Comparison of ENCODE assay signal across 18 cellular contexts in the genomic region with DNA sequence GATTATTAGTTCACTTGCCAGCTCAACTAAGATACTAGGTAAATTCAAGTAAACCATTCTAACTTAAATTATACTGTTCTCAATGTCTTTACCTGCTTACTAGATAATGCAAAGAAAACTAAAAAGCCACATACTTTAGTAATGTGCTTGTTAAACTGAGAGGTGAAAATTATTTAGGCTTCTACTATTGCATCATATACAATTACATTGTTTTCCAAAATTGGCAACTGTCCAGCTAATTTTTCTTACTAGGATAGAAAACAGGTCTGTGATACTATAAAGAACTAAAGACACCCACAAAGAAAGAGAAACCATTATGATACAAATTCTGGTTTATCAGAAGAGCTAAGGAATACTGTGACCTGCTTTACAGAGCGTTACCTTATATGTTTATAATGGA. TPM values are rescaled to one million over a fixed set of nuclear protein-coding genes. Genes with fewer than 3 reads are reported as not detected.
DNase-seq lines count a peak whose midpoint lies in the region; ATAC-seq and TF ChIP-seq lines count a peak whose summit lies in the region.
"Had no signal": no experiment of that assay in that cellular context is flagged by ENCODE, and none has a peak within 500 bp of the region (broad histone marks: within the 10 kb centered on the region; RNA-seq: fewer than 3 reads in every experiment).

No MANE protein-coding gene starts in this region.

- POLR2A ChIA-PET in IMR-90 (lab: Charles Lee; ENCODE audit: unreplicated experiment), result no interaction called here

- H3K36me3 ChIP-seq in IMR-90 (ENCODE audit: control insufficient read depth, insufficient read depth, low read length), result peaks cover 12% of the 10 kb centered on the region

- no peak for TF ChIP-seq POLR2A in IMR-90 (IDR thresholded peaks at IDR 0.05; ENCODE audit: low read depth, low read length)

- no peak overlapping the region for H2BK15ac ChIP-seq in IMR-90 (ENCODE audit: low read depth, low read length)

- BruUV-seq in IMR-90 (replicated peaks; lab: Mats Ljungman, UMichigan), result no TSS peak

- H3K18ac ChIP-seq in IMR-90 (ENCODE audit: low read depth, low read length), result no peak overlapping the region

- peak; percentile 31 for DNase-seq in NCI-H2171 treated with DMSO at 0.1 percent for 48 hours (lab: John Stamatoyannopoulos, UW)
- DNase-seq in NCI-H2171 (lab: John Stamatoyannopoulos, UW), result no peak
- DNase-seq in IMR-90, result no peak
- DNase-seq in dermis microvascular lymphatic vessel endothelial cell (ENCODE audit: low read depth in 2 of 2), result peak; percentile 14 to 53
- DNase-seq in T-helper 9 cell, result no peak
- no peak for DNase-seq in epidermal melanocyte (ENCODE audit: insufficient read length, low spot score)
- DNase-seq: CD8-positive, alpha-beta memory T cell; DND-41; NCI-H1105 treated with DMSO at 0.1 percent for 48 hours; NCI-H1694 treated with DMSO at 0.1 percent for 48 hours; NCI-H226; NCI-H524 treated with DMSO at 0.1 percent for 48 hours; PC-9; SJCRH30 had no signal

- H3K56ac ChIP-seq in IMR-90 (ENCODE audit: extremely low read depth, insufficient read depth, low read length), result no peak overlapping the region

- H2BK5ac ChIP-seq in IMR-90 (ENCODE audit: low read depth, low read length, poor library complexity, severe bottlenecking), result no peak overlapping the region

- no peak for TF ChIP-seq CTCF in IMR-90 (conservative IDR thresholded peaks at IDR 0.05; ENCODE audit: low read depth, low read length)
- no peak for TF ChIP-seq CTCF in VCaP (conservative IDR thresholded peaks at IDR 0.05)

- H3K27ac ChIP-seq in IMR-90 (ENCODE audit: insufficient read depth, low read length) (no peak overlapping the region), VCaP (peak overlapping the region; percentile 44)
- H3K27ac ChIP-seq: BLaER1 treated with 17β-estradiol and CSF1 and Interleukin-3, amounts not matched to agents 10 nM and 100 nM; PC-9; SJCRH30 had no signal

- no peak overlapping the region for H3K4me3 ChIP-seq in IMR-90 (ENCODE audit: insufficient read depth, low read depth, low read length)
- H3K4me3 ChIP-seq: BLaER1 treated with 17β-estradiol and CSF1 and Interleukin-3, amounts not matched to agents 10 nM and 100 nM; PC-9; SJCRH30 had no signal

- ATAC-seq in IMR-90 (ENCODE audit: low read depth) (no peak), GM21717 (IDR thresholded peaks at IDR 0.05; ENCODE audit: unreplicated experiment) (no peak)

- no peaks in the 10 kb centered on the region for H3K4me1 ChIP-seq in IMR-90 (ENCODE audit: control insufficient read depth, insufficient read depth, low read length)
- H3K4me1 ChIP-seq: SJCRH30 had no signal

- no peak overlapping the region for H2AK5ac ChIP-seq in IMR-90 (ENCODE audit: low read depth, low read length)

- H3K9ac ChIP-seq in IMR-90 (ENCODE audit: low read depth, low read length), result no peak overlapping the region
- H3K9ac ChIP-seq: BLaER1 treated with 17β-estradiol and CSF1 and Interleukin-3, amounts not matched to agents 10 nM and 100 nM had no signal

- H3K79me1 ChIP-seq in IMR-90 (ENCODE audit: low read depth in 1 of 2, low read length in 2 of 2), result peaks cover 0 to 7% of the 10 kb centered on the region in 2 experiments; a peak in 1 of 4 replicates

- H3K4me2 ChIP-seq in IMR-90 (ENCODE audit: low read depth, low read length), result no peak overlapping the region
- H3K4me2 ChIP-seq: BLaER1 treated with 17β-estradiol and CSF1 and Interleukin-3, amounts not matched to agents 10 nM and 100 nM; PC-9 had no signal

- H2BK20ac ChIP-seq in IMR-90 (ENCODE audit: low read depth, low read length), result no peak overlapping the region

- H4K91ac ChIP-seq in IMR-90 (ENCODE audit: insufficient read depth, low read depth, low read length), result no peak overlapping the region

- peaks cover 4% of the 10 kb centered on the region; the same call in 1 of the 2 replicates for H3K9me1 ChIP-seq in IMR-90 (ENCODE audit: insufficient read depth, low read length)

- H2BK120ac ChIP-seq in IMR-90 (ENCODE audit: low read depth, low read length), result no peak overlapping the region

- H2AK9ac ChIP-seq in IMR-90 (replicated peaks; ENCODE audit: low read depth, low read length, poor library complexity), result no peak overlapping the region

- no peak for TF ChIP-seq RAD21 in IMR-90 (IDR thresholded peaks at IDR 0.05; ENCODE audit: low read length)

- CTCF ChIA-PET in IMR-90 (lab: Yijun Ruan, JAX), result no interaction called here

- H4K20me1 ChIP-seq in IMR-90 (ENCODE audit: insufficient read depth, low read length), result no peaks in the 10 kb centered on the region
- H4K20me1 ChIP-seq: BLaER1 treated with 17β-estradiol and CSF1 and Interleukin-3, amounts not matched to agents 10 nM and 100 nM had no signal

- no peak overlapping the region for H3K14ac ChIP-seq in IMR-90 (replicated peaks; ENCODE audit: low read depth, low read length)

- in situ Hi-C loops in IMR-90 (cut with MboI; ENCODE audit: low sequenced_read_pairs), result no loop called here

- H3K9me3 ChIP-seq in IMR-90 (ENCODE audit: control insufficient read depth, insufficient read depth, low read length), result no peaks in the 10 kb centered on the region
- H3K9me3 ChIP-seq: BLaER1 treated with 17β-estradiol and CSF1 and Interleukin-3, amounts not matched to agents 10 nM and 100 nM; SJCRH30 had no signal

- no peak overlapping the region for H4K5ac ChIP-seq in IMR-90 (ENCODE audit: low read depth, low read length)

- H2AFZ ChIP-seq in IMR-90 (replicated peaks; ENCODE audit: low read length, poor library complexity), result no peak overlapping the region
- H2AFZ ChIP-seq: PC-9 had no signal

- dilution Hi-C loops in IMR-90 (cut with HindIII; ENCODE audit: low sequenced_read_pairs, unreplicated experiment), result no loop called here

- WGBS in IMR-90 (ENCODE audit: extremely low coverage in 2 of 2, insufficient read length in 1 of 2), 2 experiments, result no CpG with 5 or more reads among the region's 1 CpG

- no peak overlapping the region for H3K4ac ChIP-seq in IMR-90 (ENCODE audit: low read depth, low read length)

- no peaks in the 10 kb centered on the region for H3K27me3 ChIP-seq in IMR-90 (ENCODE audit: control insufficient read depth, insufficient read depth, low read length)
- H3K27me3 ChIP-seq: BLaER1 treated with 17β-estradiol and CSF1 and Interleukin-3, amounts not matched to agents 10 nM and 100 nM; SJCRH30 had no signal

- no peak overlapping the region for H3K23ac ChIP-seq in IMR-90 (ENCODE audit: low read depth, low read length)

- intact Hi-C loops in IMR-90 (cut with micrococcal nuclease), result no loop called here

- H4K8ac ChIP-seq in IMR-90 (ENCODE audit: low read depth in 2 of 2, low read length in 2 of 2), result no peak overlapping the region

TF ChIP-seq in IMR-90, 13 proteins besides CTCF, POLR2A, EP300 and RAD21:
- no peak for TF ChIP-seq MAZ (IDR thresholded peaks at IDR 0.05; ENCODE audit: borderline replicate concordance, low read depth, low read length)
- TF ChIP-seq CEBPB (IDR thresholded peaks at IDR 0.05; ENCODE audit: low read depth, low read length), result peak; percentile 77
- no peak for TF ChIP-seq MXI1 (IDR thresholded peaks at IDR 0.05; ENCODE audit: borderline replicate concordance, low read depth, low read length)
- no peak for TF ChIP-seq CHD1 (IDR thresholded peaks at IDR 0.05; ENCODE audit: low read depth, low read length)
- no peak for TF ChIP-seq FOS (IDR thresholded peaks at IDR 0.05; ENCODE audit: low read depth, low read length)

RNA-seq across cellular contexts. Expression of a gene that starts 45.6 kb away (rescaled TPM):
- total RNA-seq in IMR-90 (2012; rRNA removed) (under 0.01 TPM in 2 replicates), dermis microvascular lymphatic vessel endothelial cell (0.13 and 0.25 TPM in 2 replicates)
- polyA plus RNA-seq in IMR-90 (2012; rRNA removed), result 0.15 and 0.19 TPM in 2 replicates
- polyA plus RNA-seq in IMR-90 (2012; cell fraction: cytosol; rRNA removed), result 0.02 and 0.04 TPM in 2 replicates
- 0.74 and 2.3 TPM in 2 replicates for polyA plus RNA-seq in IMR-90 (2012; cell fraction: nucleus; rRNA removed; ENCODE audit: low replicate concordance)
- total RNA-seq: H4 had no signal

RNA-seq across cellular contexts. Expression of a gene that starts 59.1 kb away (rescaled TPM):
- 120 and 171 TPM in 2 replicates for total RNA-seq in IMR-90 (2012; rRNA removed)
- 38.6 and 45.1 TPM in 2 replicates for polyA plus RNA-seq in IMR-90 (2012; rRNA removed)
- polyA plus RNA-seq in IMR-90 (2012; cell fraction: cytosol; rRNA removed), result 5.3 and 9.9 TPM in 2 replicates
- polyA plus RNA-seq in IMR-90 (2012; cell fraction: nucleus; rRNA removed; ENCODE audit: low replicate concordance), result 2.5 and 23.9 TPM in 2 replicates
- 74.5 and 85.4 TPM in 2 replicates for total RNA-seq in dermis microvascular lymphatic vessel endothelial cell

Comparison
In these comparisons a context has a peak if more than half of its experiments do, and no peak if none do; other contexts are left out.
1. DNase-seq: peak in NCI-H2171 treated with DMSO at 0.1 percent for 48 hours (single experiment) and dermis microvascular lymphatic vessel endothelial cell (2 of 2); none in NCI-H2171 (single experiment), IMR-90 (single experiment), T-helper 9 cell (single experiment) and epidermal melanocyte (single experiment).